In genomic region chr2:85997016-85997970, GRCh38 we compare ENCODE assay signal across 9 cellular contexts.
A peak's percentile ranks its signal among the peaks of the same experiment; 100 is the strongest.
DNase-seq lines count a peak whose midpoint lies in the region; ATAC-seq and TF ChIP-seq lines count a peak whose summit lies in the region.
"Had no signal": no experiment of that assay in that cellular context is flagged by ENCODE, and none has a peak within 500 bp of the region (broad histone marks: within the 10 kb centered on the region; RNA-seq: fewer than 3 reads in every experiment).

No MANE protein-coding gene starts in this region.

- no peak for ATAC-seq in activated CD4-positive, CD25-positive, alpha-beta regulatory T cell treated with anti-CD3 and anti-CD28 coated beads, Interleukin-2, amount 50 U/mL, for 24 hours
- ATAC-seq in HG03565 (IDR thresholded peaks at IDR 0.05; ENCODE audit: unreplicated experiment) = no peak

- DNase-seq in AG08395 (ENCODE audit: low spot score) (peak; percentile 76), Peyer's patch (peak in 1 of 3 donors; percentile 40), fibroblast of lung (ENCODE audit: low read depth in 2 of 2) (peak in 1 of 2 donors; percentile 63), neural progenitor cell (ENCODE audit: low spot score) (no peak), NCI-H748 (lab: John Stamatoyannopoulos, UW; ENCODE audit: unreplicated experiment) (no peak), NCI-H128 (lab: John Stamatoyannopoulos, UW; ENCODE audit: unreplicated experiment) (no peak)
- DNase-seq: NCI-H524 had no signal

- H3K27ac ChIP-seq in Peyer's patch (peak overlapping the region; percentile 48 to 77 (median 74)), fibroblast of lung (ENCODE audit: insufficient read depth, low read length) (no peak overlapping the region), neural progenitor cell (no peak overlapping the region)

- peak overlapping the region; percentile 97 for H3K27ac Mint-ChIP-seq in neural progenitor cell

- TF ChIP-seq CTCF in Peyer's patch (IDR thresholded peaks at IDR 0.05) = no peak
- no peak for TF ChIP-seq CTCF in fibroblast of lung (conservative IDR thresholded peaks at IDR 0.05 in 1 of 2, IDR thresholded peaks at IDR 0.05 in 1 of 2; ENCODE audit: low read depth in 1 of 2, low read length in 2 of 2)
- no peak for TF ChIP-seq CTCF in neural progenitor cell (IDR thresholded peaks at IDR 0.05)

- H3K9me3 ChIP-seq in Peyer's patch (no peaks in the 10 kb centered on the region), fibroblast of lung (ENCODE audit: control insufficient read depth, insufficient read depth, low read depth, low read length) (no peaks in the 10 kb centered on the region), neural progenitor cell (ENCODE audit: low read depth) (no peaks in the 10 kb centered on the region)

- TF ChIP-seq POLR2A in Peyer's patch (IDR thresholded peaks at IDR 0.05) = no peak

- H3K4me1 ChIP-seq in Peyer's patch = peaks cover 0 to 36% (median 23%) of the 10 kb centered on the region in 4 donors
- H3K4me1 ChIP-seq in fibroblast of lung (ENCODE audit: control insufficient read depth, extremely low read depth, insufficient read depth, low read length) = peaks cover 20% of the 10 kb centered on the region
- peaks cover 10% of the 10 kb centered on the region for H3K4me1 ChIP-seq in neural progenitor cell

- H2AFZ ChIP-seq in fibroblast of lung (ENCODE audit: low read length) (no peak overlapping the region), neural progenitor cell (replicated peaks) (peak overlapping the region; percentile 80)

- no peaks in the 10 kb centered on the region for H3F3A ChIP-seq in neural progenitor cell (ENCODE audit: low read depth)

- H3K27me3 Mint-ChIP-seq in neural progenitor cell (ENCODE audit: insufficient read depth, low read depth) = peaks cover 2% of the 10 kb centered on the region

- H3K9me3 Mint-ChIP-seq in neural progenitor cell = peaks cover 3% of the 10 kb centered on the region

- peak overlapping the region; percentile 8 for H3K4me2 ChIP-seq in fibroblast of lung (ENCODE audit: extremely low read depth, insufficient read depth, low read length)
- no peak overlapping the region for H3K4me2 ChIP-seq in neural progenitor cell

- no peaks in the 10 kb centered on the region for H3K36me3 Mint-ChIP-seq in neural progenitor cell

- H3K4me1 Mint-ChIP-seq in neural progenitor cell = peaks cover 27% of the 10 kb centered on the region

- H3K9ac ChIP-seq in fibroblast of lung (ENCODE audit: insufficient read depth, low read length) = no peak overlapping the region
- H3K9ac ChIP-seq in neural progenitor cell = no peak overlapping the region

- no peaks in the 10 kb centered on the region for H3K79me2 ChIP-seq in fibroblast of lung (ENCODE audit: control insufficient read depth, insufficient read depth, low read length)
- no peaks in the 10 kb centered on the region for H3K79me2 ChIP-seq in neural progenitor cell (ENCODE audit: low read depth)

- no peaks in the 10 kb centered on the region for H3K27me3 ChIP-seq in Peyer's patch
- H3K27me3 ChIP-seq in fibroblast of lung (ENCODE audit: control insufficient read depth, insufficient read depth, low read length) = no peaks in the 10 kb centered on the region
- no peaks in the 10 kb centered on the region for H3K27me3 ChIP-seq in neural progenitor cell

- H3K4me3 Mint-ChIP-seq in neural progenitor cell = no peak overlapping the region

- no peaks in the 10 kb centered on the region for H4K20me1 ChIP-seq in fibroblast of lung (ENCODE audit: control insufficient read depth, extremely low read depth, insufficient read depth, low read length)
- no peaks in the 10 kb centered on the region for H4K20me1 ChIP-seq in neural progenitor cell (ENCODE audit: low read depth)

- H3K4me3 ChIP-seq in Peyer's patch = no peak overlapping the region
- H3K4me3 ChIP-seq in fibroblast of lung (replicated peaks in 1 of 4; ENCODE audit: control extremely low read depth in 1 of 4, insufficient read depth in 1 of 4, low read depth in 3 of 4, low read length in 4 of 4) = no peak overlapping the region
- H3K4me3 ChIP-seq in neural progenitor cell = no peak overlapping the region

- H3K36me3 ChIP-seq in Peyer's patch (no peaks in the 10 kb centered on the region), fibroblast of lung (ENCODE audit: control insufficient read depth, insufficient read depth, low read length) (no peaks in the 10 kb centered on the region), neural progenitor cell (no peaks in the 10 kb centered on the region)

Comparison
In these comparisons a context has a peak if more than half of its experiments do, and no peak if none do; other contexts are left out.
1. H3K27ac ChIP-seq: peak in Peyer's patch (4 of 4); none in fibroblast of lung (single experiment) and neural progenitor cell (single experiment).